ENCODE assay signal across 14 cellular contexts in the genomic region with DNA sequence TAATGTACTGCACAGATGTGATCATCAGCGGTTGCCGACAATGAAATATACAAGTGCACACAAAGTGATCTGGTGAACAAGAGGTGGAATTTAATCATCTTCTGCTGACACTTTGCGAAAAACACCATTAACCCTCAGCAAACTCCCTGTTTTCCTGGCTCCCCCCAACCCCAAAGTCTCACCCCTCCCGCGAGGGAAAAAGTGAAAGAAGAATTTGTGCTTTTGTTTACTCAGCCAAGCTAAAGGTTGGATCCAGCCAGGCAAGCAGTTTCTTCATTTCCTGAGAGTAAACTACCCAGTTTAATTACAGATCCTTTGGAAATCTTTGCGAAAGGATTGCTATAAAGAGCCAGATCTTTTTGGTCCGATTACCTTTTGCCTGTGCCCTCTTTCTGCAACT. TPM values are rescaled to one million over a fixed set of nuclear protein-coding genes. Genes with fewer than 3 reads are reported as not detected.
A peak's percentile ranks its signal among the peaks of the same experiment; 100 is the strongest.
DNase-seq lines count a peak whose midpoint lies in the region; ATAC-seq and TF ChIP-seq lines count a peak whose summit lies in the region.
"Had no signal": no experiment of that assay in that cellular context is flagged by ENCODE, and none has a peak within 500 bp of the region (broad histone marks: within the 10 kb centered on the region; RNA-seq: fewer than 3 reads in every experiment).

No MANE protein-coding gene starts in this region.

- peak overlapping the region in 6 of 10 donors; percentile 16 to 60 (median 55) for H3K27ac ChIP-seq in heart right ventricle
- H3K27ac ChIP-seq in body of pancreas: peak overlapping the region; percentile 74 to 88 (median 78)
- H3K27ac ChIP-seq in muscle layer of colon (ENCODE audit: low read depth, low read length): peak overlapping the region; percentile 54
- H3K27ac ChIP-seq in urinary bladder (ENCODE audit: low read depth): no peak overlapping the region
- H3K27ac ChIP-seq in Peyer's patch: peak overlapping the region in 1 of 4 donors; percentile 67
- H3K27ac ChIP-seq: C4-2B had no signal

- H3K27me3 ChIP-seq in heart right ventricle (peaks cover 0 to 81% (median 54%) of the 10 kb centered on the region in 7 donors), body of pancreas (no peaks in the 10 kb centered on the region), muscle layer of colon (ENCODE audit: control insufficient read depth in 1 of 2, insufficient read depth in 2 of 2, low read length in 2 of 2) (no peaks in the 10 kb centered on the region), Peyer's patch (peaks cover 0 to 11% of the 10 kb centered on the region in 2 donors)

- no peaks in the 10 kb centered on the region for H3K36me3 ChIP-seq in heart right ventricle
- no peaks in the 10 kb centered on the region for H3K36me3 ChIP-seq in body of pancreas (replicated peaks in 1 of 2; ENCODE audit: insufficient read depth in 1 of 2, low read depth in 2 of 2)
- no peaks in the 10 kb centered on the region for H3K36me3 ChIP-seq in muscle layer of colon (ENCODE audit: insufficient read depth, low read length)
- H3K36me3 ChIP-seq in urinary bladder (ENCODE audit: insufficient read depth): no peaks in the 10 kb centered on the region
- H3K36me3 ChIP-seq in Peyer's patch: no peaks in the 10 kb centered on the region

- 36% methylated on average over 7 of the region's 7 CpGs for WGBS in heart right ventricle, 2 donors
- 4 to 14% methylated on average over 7 of the region's 7 CpGs for WGBS in body of pancreas, 2 donors
- 28% methylated on average over 7 of the region's 7 CpGs for WGBS in urinary bladder

- ATAC-seq in heart right ventricle: no peak
- ATAC-seq in Right ventricle myocardium superior (ENCODE audit: poor library complexity): no peak
- ATAC-seq in body of pancreas: no peak
- no peak for ATAC-seq in HG02623 (IDR thresholded peaks at IDR 0.05; ENCODE audit: unreplicated experiment)
- ATAC-seq: stimulated activated naive CD8-positive, alpha-beta T cell treated with anti-CD3 and anti-CD28 coated beads, Interleukin-15, amount 100 ng/mL, for 72 hours had no signal

- H3K9ac ChIP-seq in muscle layer of colon (ENCODE audit: low read length): peak overlapping the region; percentile 81

- TF ChIP-seq CTCF in heart right ventricle (IDR thresholded peaks at IDR 0.05): no peak
- no peak for TF ChIP-seq CTCF in body of pancreas (IDR thresholded peaks at IDR 0.05)
- no peak for TF ChIP-seq CTCF in Peyer's patch (IDR thresholded peaks at IDR 0.05)

- H3K4me3 ChIP-seq in heart right ventricle (peak overlapping the region in 7 of 10 donors; percentile 11 to 39 (median 28)), body of pancreas (no peak overlapping the region), muscle layer of colon (ENCODE audit: low read depth in 1 of 2, low read length in 2 of 2) (peak overlapping the region; percentile 24 to 81), urinary bladder (ENCODE audit: low read depth, low read length) (peak overlapping the region; percentile 30), Peyer's patch (peak overlapping the region in 2 of 4 donors; percentile 5 to 28)

- H3K4me1 ChIP-seq in heart right ventricle: peaks cover 0 to 26% (median 3%) of the 10 kb centered on the region in 9 donors
- peaks cover 14% of the 10 kb centered on the region for H3K4me1 ChIP-seq in body of pancreas
- H3K4me1 ChIP-seq in muscle layer of colon (ENCODE audit: insufficient read depth, low read length): peaks cover 14% of the 10 kb centered on the region
- no peaks in the 10 kb centered on the region for H3K4me1 ChIP-seq in urinary bladder (ENCODE audit: insufficient read depth)
- H3K4me1 ChIP-seq in Peyer's patch: no peaks in the 10 kb centered on the region

- TF ChIP-seq POLR2A in body of pancreas (IDR thresholded peaks at IDR 0.05) (no peak), Peyer's patch (IDR thresholded peaks at IDR 0.05) (no peak)

- H3K9me3 ChIP-seq in heart right ventricle (no peaks in the 10 kb centered on the region), body of pancreas (no peaks in the 10 kb centered on the region), muscle layer of colon (ENCODE audit: low read length) (no peaks in the 10 kb centered on the region), Peyer's patch (no peaks in the 10 kb centered on the region)

- DNase-seq in heart right ventricle (no peak), Right ventricle myocardium superior (no peak), body of pancreas (peak in 2 of 4 donors; percentile 20 to 37), Peyer's patch (no peak), NCI-H187 (lab: John Stamatoyannopoulos, UW) (no peak)
- DNase-seq: activated T-cell treated with anti-CD3 and anti-CD28 coated beads, Interleukin-2, amount 50 U/mL, for 1 hour; effector CD8-positive, alpha-beta T cell; NCI-H2029 treated with DMSO at 0.1 percent for 48 hours; stimulated activated CD4-positive, alpha-beta T cell treated with anti-CD3 and anti-CD28 coated beads, Interleukin-12 subunit alpha, Interleukin-12 subunit beta, amount 100 ng/mL, for 4 hours; stimulated activated naive CD8-positive, alpha-beta T cell treated with anti-CD3 and anti-CD28 coated beads, Interleukin-15, amount 100 ng/mL, for 72 hours had no signal

- intact Hi-C loops in heart right ventricle (cut with DNase I): no loop called here
- intact Hi-C loops in Right ventricle myocardium superior (cut with DNase I): no loop called here
- intact Hi-C loops in body of pancreas (cut with DNase I): no loop called here

RNA-seq across cellular contexts. Expression of a gene that starts 3.2 kb away (rescaled TPM):
- 1 to 10 TPM in 7 of 10 donors, under 1 TPM in 3; 0.35 to 3.2 (median 1.6) TPM for total RNA-seq in heart right ventricle
- polyA plus RNA-seq in heart right ventricle: 1 to 10 TPM in 1 of 2 donors, under 1 TPM in 1; 0.17 to 1.5 TPM
- 2.3 TPM for total RNA-seq in Right ventricle myocardium superior
- total RNA-seq in body of pancreas: 10 to 100 TPM; 46.2 to 67.2 TPM
- total RNA-seq in urinary bladder: 57.0 TPM
- 99.4 TPM for polyA plus RNA-seq in urinary bladder
- total RNA-seq in Peyer's patch: 1 to 10 TPM; 6.6 to 9.9 (median 7.9) TPM

Comparison
In these comparisons a context has a peak if more than half of its experiments do, and no peak if none do; other contexts are left out.
1. H3K4me3 ChIP-seq: peak in heart right ventricle (7 of 10), muscle layer of colon (2 of 2) and urinary bladder (single experiment); none in body of pancreas (0 of 2).